Comparison of ENCODE assay signal across 27 cellular contexts in the genomic region with DNA sequence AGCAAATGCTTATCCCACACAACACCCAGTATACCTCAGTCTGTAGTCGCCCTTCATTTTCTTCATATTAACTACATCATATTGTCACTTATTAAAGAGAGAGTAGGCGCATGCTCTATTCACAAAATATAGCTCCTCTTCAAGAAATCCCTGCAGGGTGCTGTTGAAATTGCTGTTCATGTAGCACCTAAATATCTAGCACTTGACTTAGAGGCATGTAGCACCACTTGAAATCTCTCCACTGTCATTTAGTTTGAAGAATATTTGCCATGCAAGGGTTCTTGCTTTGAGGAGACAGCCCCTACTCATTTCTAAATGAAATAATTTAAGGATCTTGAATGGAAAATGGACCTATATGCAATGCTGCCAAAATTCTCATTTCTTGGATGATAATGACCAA.
"Had no signal": no experiment of that assay in that cellular context is flagged by ENCODE, and none has a peak within 500 bp of the region (broad histone marks: within the 10 kb centered on the region; RNA-seq: fewer than 3 reads in every experiment).

No MANE protein-coding gene starts in this region.

- H3K27ac Mint-ChIP-seq: activated CD4-positive, alpha-beta T cell treated with anti-CD3 and anti-CD28 coated beads, Interleukin-2, amount 10 ng/mL, durations not matched to agents 24 days and 14 days; activated CD8-positive, alpha-beta T cell treated with anti-CD3 and anti-CD28 coated beads for 36 hours; activated naive CD4-positive, alpha-beta T cell treated with anti-CD3 and anti-CD28 coated beads, Interleukin-2, amount 50 U/mL, for 72 hours; activated T-cell treated with anti-CD3 and anti-CD28 coated beads, Interleukin-2, amount 50 U/mL, for 24 hours; activated T-helper 2 cell treated with anti-CD3 and anti-CD28 coated beads, Interferon-gamma antibody, Interleukin-2, Interleukin-4, amounts not matched to agents 10 μg/mL and 5 μg/mL and 100 μg/mL, durations not matched to agents 14 hours and 24 hours and 36 hours; T-helper 2 cell treated with Interferon-gamma antibody and Interleukin-4, amounts not matched to agents 5 μg/mL and 100 μg/mL, for 36 hours had no signal

- H3K4me3 ChIP-seq: adrenal gland, body of pancreas, breast epithelium, coronary artery, SJCRH30, SK-N-MC had no signal

- H3K4me3 Mint-ChIP-seq: activated CD4-positive, alpha-beta T cell treated with anti-CD3 and anti-CD28 coated beads, Interleukin-2, amount 10 ng/mL, durations not matched to agents 24 days and 14 days; activated CD8-positive, alpha-beta T cell treated with anti-CD3 and anti-CD28 coated beads for 36 hours; activated T-cell treated with anti-CD3 and anti-CD28 coated beads, Interleukin-2, amount 50 U/mL, for 24 hours; T-helper 2 cell treated with Interferon-gamma antibody and Interleukin-4, amounts not matched to agents 5 μg/mL and 100 μg/mL, for 36 hours had no signal

- H3K9me3 ChIP-seq: adrenal gland, breast epithelium, SJCRH30 had no signal

- H3K27me3 Mint-ChIP-seq: activated T-cell treated with anti-CD3 and anti-CD28 coated beads, Interleukin-2, amount 50 U/mL, for 24 hours had no signal

- H3K36me3 ChIP-seq: adrenal gland, breast epithelium, SJCRH30 had no signal

- ATAC-seq: activated CD8-positive, alpha-beta T cell treated with anti-CD3 and anti-CD28 coated beads for 36 hours; activated naive CD4-positive, alpha-beta T cell treated with anti-CD3 and anti-CD28 coated beads, Interleukin-2, amount 50 U/mL, for 72 hours; body of pancreas; Panc1 had no signal

- DNase-seq: activated CD4-positive, alpha-beta T cell treated with anti-CD3 and anti-CD28 coated beads, Interleukin-2, amount 50 U/mL, for 4 hours; activated CD8-positive, alpha-beta T cell treated with anti-CD3 and anti-CD28 coated beads for 36 hours; activated gamma-delta T cell; activated naive CD4-positive, alpha-beta T cell treated with Interleukin-2 at 50 U/mL for 16 hours; activated T-cell treated with anti-CD3 and anti-CD28 coated beads, Interleukin-2, amount 50 U/mL, for 24 hours; adrenal gland; body of pancreas; Karpas-422; KBM-7; NCI-H1048; NCI-H1105 treated with DMSO at 0.1 percent for 48 hours; NCI-H146; NCI-H1930; NCI-H2081 treated with DMSO at 0.1 percent for 48 hours; NCI-H524; NCI-H69; NCI-H82; SHP77; SJCRH30 had no signal

- H3K27me3 ChIP-seq: adrenal gland, body of pancreas, breast epithelium had no signal

- H3K27ac ChIP-seq: adrenal gland, body of pancreas, breast epithelium, coronary artery, SJCRH30, SK-N-MC had no signal

- H3K4me1 ChIP-seq: adrenal gland, body of pancreas, breast epithelium, SJCRH30 had no signal

- H3K4me1 Mint-ChIP-seq: activated CD4-positive, alpha-beta T cell treated with anti-CD3 and anti-CD28 coated beads, Interleukin-2, amount 10 ng/mL, durations not matched to agents 24 days and 14 days had no signal
